In the genomic region with DNA sequence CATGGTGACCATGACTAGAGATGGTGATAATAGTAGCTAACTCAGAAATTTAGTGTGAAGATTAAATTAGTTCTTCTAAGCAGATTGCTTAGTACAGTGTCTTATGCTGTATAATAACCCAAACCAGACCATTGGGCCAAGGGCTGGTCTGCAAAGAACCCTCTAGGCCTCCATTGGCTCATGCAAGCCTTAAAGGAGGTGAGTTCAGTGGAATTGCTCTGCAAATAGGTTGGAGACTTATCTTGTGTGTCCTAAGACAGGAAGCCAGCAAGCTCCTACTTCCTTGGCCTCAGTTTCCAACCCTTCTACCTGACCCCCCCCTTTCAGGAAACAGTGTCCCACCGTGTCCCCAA, we compare ENCODE assay signal across 8 cellular contexts. TPM values are rescaled to one million over a fixed set of nuclear protein-coding genes. Genes with fewer than 3 reads are reported as not detected.
DNase-seq lines count a peak whose midpoint lies in the region; ATAC-seq and TF ChIP-seq lines count a peak whose summit lies in the region.

No MANE protein-coding gene starts in this region.

- peak overlapping the region; percentile 64 for H3K4me3 Mint-ChIP-seq in WTC11

- no peak overlapping the region for H3K4me3 ChIP-seq in HL-60 (replicated peaks; ENCODE audit: insufficient read depth, low read length)
- peak overlapping the region in 1 of 2 donors; percentile 34 for H3K4me3 ChIP-seq in gastroesophageal sphincter
- peak overlapping the region in 1 of 8 donors; percentile 79 for H3K4me3 ChIP-seq in spleen

- no peaks in the 10 kb centered on the region for H3K36me3 Mint-ChIP-seq in WTC11

- no peaks in the 10 kb centered on the region for H3K27me3 ChIP-seq in HL-60 (ENCODE audit: insufficient read depth, poor library complexity, severe bottlenecking)
- H3K27me3 ChIP-seq in gastroesophageal sphincter, result no peaks in the 10 kb centered on the region
- H3K27me3 ChIP-seq in spleen (replicated peaks in 1 of 7), result no peaks in the 10 kb centered on the region

- peaks cover 13% of the 10 kb centered on the region for H3K27me3 Mint-ChIP-seq in WTC11 (ENCODE audit: low read depth)

- TF ChIP-seq POLR2A in gastroesophageal sphincter (IDR thresholded peaks at IDR 0.05), result no peak
- TF ChIP-seq POLR2A in spleen (IDR thresholded peaks at IDR 0.05), result no peak

- H3K36me3 ChIP-seq in gastroesophageal sphincter, result no peaks in the 10 kb centered on the region
- H3K36me3 ChIP-seq in spleen, result no peaks in the 10 kb centered on the region

- peak overlapping the region; percentile 100 for H3K27ac ChIP-seq in HL-60 (replicated peaks)
- H3K27ac ChIP-seq in gastroesophageal sphincter, result peak overlapping the region; percentile 99 to 100 (median 99)
- H3K27ac ChIP-seq in spleen, result peak overlapping the region; percentile 99 to 100 (median 100)

- DNase-seq in HL-60 (ENCODE audit: low read depth in 1 of 2, low spot score in 1 of 2) (no peak), WTC11 (ENCODE audit: low spot score) (no peak), spleen (no peak), NCI-H2227 (lab: John Stamatoyannopoulos, UW; ENCODE audit: unreplicated experiment) (no peak), nucleus accumbens (lab: John Stamatoyannopoulos, UW) (no peak)
- DNase-seq in stimulated activated CD4-positive, alpha-beta T cell treated with anti-CD3 and anti-CD28 coated beads, Interleukin-4, amount 100 ng/mL, for 4 hours, result no peak
- no peak for DNase-seq in activated CD4-positive, CD25-positive, alpha-beta regulatory T cell treated with anti-CD3 and anti-CD28 coated beads, Interleukin-2, amount 50 U/mL, for 72 hours

- no peak for TF ChIP-seq EP300 in gastroesophageal sphincter (IDR thresholded peaks at IDR 0.05)

- no peaks in the 10 kb centered on the region for H3K9me3 Mint-ChIP-seq in WTC11

- no peaks in the 10 kb centered on the region for H3K9me3 ChIP-seq in gastroesophageal sphincter
- H3K9me3 ChIP-seq in spleen, result no peaks in the 10 kb centered on the region

- H3K4me1 ChIP-seq in gastroesophageal sphincter (peaks cover 24 to 77% (median 50%) of the 10 kb centered on the region in 3 donors), spleen (peaks cover 57 to 83% (median 68%) of the 10 kb centered on the region in 6 donors)

- CTCF ChIA-PET in WTC11 (lab: Charles Lee), result interaction anchor here (0.7 to 6.4 kb wide), 10 partner anchors 11 to 215 kb away, joined by 3 to 142 read pairs (median 18); no protein-coding TSS in a partner anchor

- peak overlapping the region; percentile 99; the same call in 1 of the 2 replicates for H3K27ac Mint-ChIP-seq in WTC11

- WGBS in gastroesophageal sphincter (ENCODE audit: low coverage in 1 of 2), 2 donors, result 0% methylated on average over 1 of the region's 1 CpG; no CpG with 5 or more reads in 1 of the 2 donors
- 0 to 14% (median 9%) methylated on average over 1 of the region's 1 CpG for WGBS in spleen, 5 donors

- peaks cover 58% of the 10 kb centered on the region for H3K4me1 Mint-ChIP-seq in WTC11

- intact Hi-C loops in spleen (cut with DNase I; ENCODE audit: low total_unique reads), result no loop called here

- POLR2A ChIA-PET in WTC11 (lab: Charles Lee), result interaction anchor here (0.7 to 2.2 kb wide), 5 partner anchors 11 to 226 kb away, joined by 3 to 29 read pairs (median 5); a partner anchor contains a TSS

- ATAC-seq in WTC11 (no peak), gastroesophageal sphincter (no peak)

- TF ChIP-seq CTCF in HL-60 (IDR thresholded peaks at IDR 0.05; ENCODE audit: insufficient read depth, low read length) (no peak), WTC11 (IDR thresholded peaks at IDR 0.05) (no peak), gastroesophageal sphincter (IDR thresholded peaks at IDR 0.05) (no peak), spleen (IDR thresholded peaks at IDR 0.05 in 8 of 11, conservative IDR thresholded peaks at IDR 0.05 in 3 of 11) (no peak)

TF ChIP-seq in WTC11, 78 proteins besides CTCF, POLR2A, EP300 and RAD21:
- TF ChIP-seq, protein P1, sequence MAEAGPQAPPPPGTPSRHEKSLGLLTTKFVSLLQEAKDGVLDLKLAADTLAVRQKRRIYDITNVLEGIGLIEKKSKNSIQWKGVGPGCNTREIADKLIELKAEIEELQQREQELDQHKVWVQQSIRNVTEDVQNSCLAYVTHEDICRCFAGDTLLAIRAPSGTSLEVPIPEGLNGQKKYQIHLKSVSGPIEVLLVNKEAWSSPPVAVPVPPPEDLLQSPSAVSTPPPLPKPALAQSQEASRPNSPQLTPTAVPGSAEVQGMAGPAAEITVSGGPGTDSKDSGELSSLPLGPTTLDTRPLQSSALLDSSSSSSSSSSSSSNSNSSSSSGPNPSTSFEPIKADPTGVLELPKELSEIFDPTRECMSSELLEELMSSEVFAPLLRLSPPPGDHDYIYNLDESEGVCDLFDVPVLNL (CRISPR knock-in tag; IDR thresholded peaks at IDR 0.05; ENCODE audit: borderline replicate concordance, low read depth), result no peak
- TF ChIP-seq GABPB1 (CRISPR knock-in tag; IDR thresholded peaks at IDR 0.05) (no peak), RELA (CRISPR knock-in tag; IDR thresholded peaks at IDR 0.05; ENCODE audit: borderline replicate concordance) (no peak), CBFB (CRISPR knock-in tag; IDR thresholded peaks at IDR 0.05; ENCODE audit: low read depth) (no peak), ZNF263 (CRISPR knock-in tag; IDR thresholded peaks at IDR 0.05; ENCODE audit: low read depth) (no peak)
- TF ChIP-seq, protein P2, sequence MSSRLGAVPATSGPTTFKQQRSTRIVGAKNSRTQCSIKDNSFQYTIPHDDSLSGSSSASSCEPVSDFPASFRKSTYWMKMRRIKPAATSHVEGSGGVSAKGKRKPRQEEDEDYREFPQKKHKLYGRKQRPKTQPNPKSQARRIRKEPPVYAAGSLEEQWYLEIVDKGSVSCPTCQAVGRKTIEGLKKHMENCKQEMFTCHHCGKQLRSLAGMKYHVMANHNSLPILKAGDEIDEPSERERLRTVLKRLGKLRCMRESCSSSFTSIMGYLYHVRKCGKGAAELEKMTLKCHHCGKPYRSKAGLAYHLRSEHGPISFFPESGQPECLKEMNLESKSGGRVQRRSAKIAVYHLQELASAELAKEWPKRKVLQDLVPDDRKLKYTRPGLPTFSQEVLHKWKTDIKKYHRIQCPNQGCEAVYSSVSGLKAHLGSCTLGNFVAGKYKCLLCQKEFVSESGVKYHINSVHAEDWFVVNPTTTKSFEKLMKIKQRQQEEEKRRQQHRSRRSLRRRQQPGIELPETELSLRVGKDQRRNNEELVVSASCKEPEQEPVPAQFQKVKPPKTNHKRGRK (CRISPR knock-in tag; IDR thresholded peaks at IDR 0.05; ENCODE audit: borderline replicate concordance), result no peak
- TF ChIP-seq, protein P3, sequence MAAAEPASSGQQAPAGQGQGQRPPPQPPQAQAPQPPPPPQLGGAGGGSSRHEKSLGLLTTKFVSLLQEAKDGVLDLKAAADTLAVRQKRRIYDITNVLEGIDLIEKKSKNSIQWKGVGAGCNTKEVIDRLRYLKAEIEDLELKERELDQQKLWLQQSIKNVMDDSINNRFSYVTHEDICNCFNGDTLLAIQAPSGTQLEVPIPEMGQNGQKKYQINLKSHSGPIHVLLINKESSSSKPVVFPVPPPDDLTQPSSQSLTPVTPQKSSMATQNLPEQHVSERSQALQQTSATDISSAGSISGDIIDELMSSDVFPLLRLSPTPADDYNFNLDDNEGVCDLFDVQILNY (CRISPR knock-in tag; IDR thresholded peaks at IDR 0.05), result no peak

RNA-seq across cellular contexts. Expression of a gene that starts 1.8 kb away (rescaled TPM):
- total RNA-seq in WTC11 (2021) (20.6 to 24.1 TPM (median 24.0 TPM) in 3 replicates), gastroesophageal sphincter (10 to 100 TPM; 49.0 to 94.3 (median 67.1) TPM), spleen (100 to 1,000 TPM in 1 of 7 donors, 10 to 100 TPM in 6; 56.0 to 103 (median 71.4) TPM)
- polyA plus RNA-seq in spleen, result 10 to 100 TPM in 1 of 3 donors, 1 to 10 TPM in 2; 7.4 to 22.5 (median 7.6) TPM
